ENCODE assay signal across 27 cellular contexts in genomic region chr6:94494500-94494899, GRCh38.
"Had no signal": no experiment of that assay in that cellular context is flagged by ENCODE, and none has a peak within 500 bp of the region (broad histone marks: within the 10 kb centered on the region; RNA-seq: fewer than 3 reads in every experiment).

No MANE protein-coding gene starts in this region.

- ATAC-seq: effector memory CD8-positive, alpha-beta T cell; esophagus mucosa; foreskin keratinocyte; gastrocnemius medialis; gastroesophageal sphincter; heart left ventricle; heart right ventricle had no signal

- H3K36me3 ChIP-seq: colonic mucosa, esophagus muscularis mucosa, esophagus squamous epithelium, gastrocnemius medialis, gastroesophageal sphincter, heart left ventricle, heart right ventricle had no signal

- H3K4me3 ChIP-seq: colonic mucosa, coronary artery, dorsolateral prefrontal cortex, esophagus muscularis mucosa, esophagus squamous epithelium, gastrocnemius medialis, gastroesophageal sphincter, heart left ventricle, heart right ventricle had no signal

- FAIRE-seq: colon, endometrium, endothelial cell of umbilical vein had no signal

- H3K9me3 ChIP-seq: colonic mucosa, esophagus muscularis mucosa, gastrocnemius medialis, gastroesophageal sphincter, heart left ventricle had no signal

- DNase-seq: colonic mucosa; cortex of kidney; dermis blood vessel endothelial cell; dorsolateral prefrontal cortex; effector CD4-positive, alpha-beta T cell; effector CD8-positive, alpha-beta T cell; effector memory CD4-positive, alpha-beta T cell; effector memory CD8-positive, alpha-beta T cell; endodermal cell; erythroblast; esophagus squamous epithelium; foreskin fibroblast; foreskin keratinocyte; foreskin melanocyte; gastrocnemius medialis; glutamatergic neuron; head of caudate nucleus; heart left ventricle; heart right ventricle had no signal

- H3K4me1 ChIP-seq: colonic mucosa, esophagus muscularis mucosa, esophagus squamous epithelium, foreskin keratinocyte, gastrocnemius medialis, gastroesophageal sphincter, heart left ventricle, heart right ventricle had no signal

- H3K27ac ChIP-seq: colonic mucosa, coronary artery, dorsolateral prefrontal cortex, epithelial cell of prostate, esophagus muscularis mucosa, esophagus squamous epithelium, foreskin keratinocyte, gastrocnemius medialis, gastroesophageal sphincter, heart left ventricle, heart right ventricle had no signal

- H3K27me3 ChIP-seq: colonic mucosa, esophagus muscularis mucosa, esophagus squamous epithelium, foreskin keratinocyte, gastrocnemius medialis, gastroesophageal sphincter, heart left ventricle, heart right ventricle had no signal
